In genomic region chr18:22961156-22961555, GRCh38 we compare ENCODE assay signal across 28 cellular contexts.
"Had no signal": no experiment of that assay in that cellular context is flagged by ENCODE, and none has a peak within 500 bp of the region (broad histone marks: within the 10 kb centered on the region; RNA-seq: fewer than 3 reads in every experiment).

No MANE protein-coding gene starts in this region.

- H3K4me3 ChIP-seq: cardiac muscle cell, Peyer's patch, SJCRH30 had no signal

- H3K27ac Mint-ChIP-seq: activated CD4-positive, alpha-beta memory T cell treated with anti-CD3 and anti-CD28 coated beads, Interleukin-2, amount 10 ng/mL, durations not matched to agents 7 days and 5 days; activated CD4-positive, alpha-beta T cell treated with anti-CD3 and anti-CD28 coated beads for 36 hours; activated naive CD4-positive, alpha-beta T cell treated with anti-CD3 and anti-CD28 coated beads, Interleukin-2, amount 10 ng/mL, durations not matched to agents 7 days and 5 days; activated naive CD8-positive, alpha-beta T cell treated with anti-CD3 and anti-CD28 coated beads for 36 hours; activated T-cell treated with anti-CD3 and anti-CD28 coated beads, Interleukin-2, amount 50 U/mL, for 72 hours; activated T-helper 2 cell treated with anti-CD3 and anti-CD28 coated beads, Interferon-gamma antibody, Interleukin-2, Interleukin-4, amounts not matched to agents 10 μg/mL and 5 μg/mL and 100 μg/mL, durations not matched to agents 14 hours and 24 hours and 36 hours had no signal

- H3K27ac ChIP-seq: brain microvascular endothelial cell, Peyer's patch, RWPE1, SJCRH30, VCaP had no signal

- H3K4me1 ChIP-seq: Peyer's patch, SJCRH30 had no signal

- H3K36me3 ChIP-seq: brain microvascular endothelial cell, SJCRH30 had no signal

- H3K27me3 ChIP-seq: brain microvascular endothelial cell, cardiac muscle cell, Peyer's patch, SJCRH30 had no signal

- H3K4me1 Mint-ChIP-seq: activated naive CD4-positive, alpha-beta T cell treated with anti-CD3 and anti-CD28 coated beads, Interleukin-2, amount 10 ng/mL, durations not matched to agents 7 days and 5 days had no signal

- H3K27me3 Mint-ChIP-seq: activated CD4-positive, alpha-beta memory T cell treated with anti-CD3 and anti-CD28 coated beads, Interleukin-2, amount 10 ng/mL, durations not matched to agents 7 days and 5 days; activated CD4-positive, alpha-beta T cell treated with anti-CD3 and anti-CD28 coated beads for 36 hours; activated naive CD4-positive, alpha-beta T cell treated with anti-CD3 and anti-CD28 coated beads, Interleukin-2, amount 10 ng/mL, durations not matched to agents 7 days and 5 days; activated naive CD8-positive, alpha-beta T cell treated with anti-CD3 and anti-CD28 coated beads for 36 hours had no signal

- H3K9me3 ChIP-seq: Peyer's patch, SJCRH30 had no signal

- DNase-seq: activated CD4-positive, alpha-beta memory T cell treated with anti-CD3 and anti-CD28 coated beads, Interleukin-2, amount 10 ng/mL, durations not matched to agents 7 days and 5 days; activated CD4-positive, alpha-beta T cell treated with anti-CD3 and anti-CD28 coated beads for 36 hours; activated CD4-positive, alpha-beta T cell treated with anti-CD3 and anti-CD28 coated beads, Interleukin-2, amount 50 U/mL, for 1 hour; activated gamma-delta T cell treated with Interleukin-2 at 50 U/mL for 16 hours; activated naive CD4-positive, alpha-beta T cell treated with anti-CD3 and anti-CD28 coated beads, Interleukin-2, amount 10 ng/mL, durations not matched to agents 7 days and 5 days; activated naive CD8-positive, alpha-beta T cell treated with anti-CD3 and anti-CD28 coated beads for 36 hours; activated T-cell treated with anti-CD3 and anti-CD28 coated beads for 4 hours; activated T-cell treated with anti-CD3 and anti-CD28 coated beads, Interleukin-2, amount 50 U/mL, for 72 hours; brain microvascular endothelial cell; Karpas-422; MM.1S; NCI-H1105; NCI-H1436; NCI-H187; NCI-H2081 treated with DMSO at 0.1 percent for 48 hours; NCI-H345; NCI-H510A; NCI-H69; NK-92 treated with Interleukin-12 subunit alpha and Interleukin-12 subunit beta, amount 100 ng/mL, for 24 hours; Peyer's patch; Right ventricle myocardium superior; SJCRH30; T-helper 2 cell had no signal

- ATAC-seq: activated CD4-positive, alpha-beta T cell treated with anti-CD3 and anti-CD28 coated beads for 36 hours; activated T-cell treated with anti-CD3 and anti-CD28 coated beads, Interleukin-2, amount 50 U/mL, for 72 hours; SK-N-SH treated with all-trans-retinoic acid at 6 μM for 48 hours had no signal

- H3K9me3 Mint-ChIP-seq: activated CD4-positive, alpha-beta memory T cell treated with anti-CD3 and anti-CD28 coated beads, Interleukin-2, amount 10 ng/mL, durations not matched to agents 7 days and 5 days; activated naive CD4-positive, alpha-beta T cell treated with anti-CD3 and anti-CD28 coated beads, Interleukin-2, amount 10 ng/mL, durations not matched to agents 7 days and 5 days; activated naive CD8-positive, alpha-beta T cell treated with anti-CD3 and anti-CD28 coated beads for 36 hours; activated T-cell treated with anti-CD3 and anti-CD28 coated beads, Interleukin-2, amount 50 U/mL, for 72 hours; activated T-helper 2 cell treated with anti-CD3 and anti-CD28 coated beads, Interferon-gamma antibody, Interleukin-2, Interleukin-4, amounts not matched to agents 10 μg/mL and 5 μg/mL and 100 μg/mL, durations not matched to agents 14 hours and 24 hours and 36 hours had no signal

- H3K4me3 Mint-ChIP-seq: activated CD4-positive, alpha-beta memory T cell treated with anti-CD3 and anti-CD28 coated beads, Interleukin-2, amount 10 ng/mL, durations not matched to agents 7 days and 5 days; activated CD4-positive, alpha-beta T cell treated with anti-CD3 and anti-CD28 coated beads for 36 hours; activated naive CD4-positive, alpha-beta T cell treated with anti-CD3 and anti-CD28 coated beads, Interleukin-2, amount 10 ng/mL, durations not matched to agents 7 days and 5 days; activated naive CD8-positive, alpha-beta T cell treated with anti-CD3 and anti-CD28 coated beads for 36 hours; activated T-cell treated with anti-CD3 and anti-CD28 coated beads, Interleukin-2, amount 50 U/mL, for 72 hours had no signal
